Comparison of ENCODE assay signal across 8 cellular contexts in the genomic region with DNA sequence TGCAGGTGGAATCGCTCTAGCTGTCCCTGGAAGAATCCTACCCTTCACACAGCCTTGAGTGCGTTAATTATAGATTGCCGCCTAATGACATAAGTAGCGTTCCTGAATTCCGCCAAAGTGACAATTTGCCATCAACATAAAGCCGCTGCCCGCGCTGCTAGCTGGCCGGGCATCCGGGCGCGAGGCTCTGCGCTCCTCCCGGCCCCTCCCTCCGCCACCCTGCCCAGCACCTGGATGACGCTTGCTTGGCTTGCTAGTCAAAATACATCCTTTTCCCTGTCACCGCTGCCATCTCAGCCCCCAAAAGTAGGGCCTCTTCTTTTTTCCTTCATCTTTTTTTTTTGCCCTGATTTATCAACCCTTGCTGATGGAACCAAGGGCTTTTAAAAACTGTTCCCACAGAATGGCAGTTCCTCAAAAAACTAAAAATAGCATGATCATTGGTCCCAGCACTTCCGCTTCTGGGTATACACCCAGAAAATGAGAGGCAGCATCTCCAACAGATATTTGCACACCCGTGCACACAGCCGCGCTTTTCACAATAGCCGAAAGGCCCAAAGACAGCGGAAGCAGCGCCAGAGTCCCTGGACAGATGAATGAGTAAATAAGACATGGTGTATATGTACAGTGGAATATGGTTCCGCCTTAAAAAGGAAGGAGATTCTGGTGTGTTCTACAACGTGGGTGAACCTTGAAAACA.
DNase-seq lines count a peak whose midpoint lies in the region; TF ChIP-seq lines count a peak whose summit lies in the region.

No MANE protein-coding gene starts in this region.

- H3K4me3 ChIP-seq in HL-60 (replicated peaks; ENCODE audit: insufficient read depth, low read length) (peak overlapping the region; percentile 49), hepatocyte (no peak overlapping the region), spleen (peak overlapping the region in 6 of 8 donors; percentile 15 to 57 (median 22)), foreskin fibroblast (ENCODE audit: low read depth in 1 of 2, low read length in 2 of 2) (no peak overlapping the region)

- peak overlapping the region; percentile 36 for H3K4me2 ChIP-seq in hepatocyte

- peak overlapping the region; percentile 86 for H3K27ac ChIP-seq in HL-60 (replicated peaks)
- H3K27ac ChIP-seq in hepatocyte = peak overlapping the region; percentile 50
- H3K27ac ChIP-seq in spleen = peak overlapping the region in 6 of 8 donors; percentile 27 to 85 (median 77)

- no peaks in the 10 kb centered on the region for H3K9me2 ChIP-seq in hepatocyte (replicated peaks; ENCODE audit: insufficient read depth)

- DNase-seq in HL-60 (ENCODE audit: low read depth in 1 of 2, low spot score in 1 of 2) = peak; percentile 78 to 95
- DNase-seq in SIG-M5 treated with dmso at 0.1 percent for 504 hours (lab: John Stamatoyannopoulos, UW; ENCODE audit: unreplicated experiment) = peak; percentile 86
- no peak for DNase-seq in hepatocyte (ENCODE audit: low spot score)
- DNase-seq in spleen = no peak
- DNase-seq in HuH-7 (ENCODE audit: low spot score) = no peak
- DNase-seq in activated naive CD4-positive, alpha-beta T cell treated with anti-CD3 and anti-CD28 coated beads, Interleukin-2, amount 50 U/mL, for 16 hours = no peak
- DNase-seq in foreskin fibroblast = no peak
- no peak for DNase-seq in NCI-H524 (lab: John Stamatoyannopoulos, UW)

- H3K9me3 ChIP-seq in hepatocyte (ENCODE audit: low read depth) (no peaks in the 10 kb centered on the region), spleen (peaks cover 0 to 15% (median 0%) of the 10 kb centered on the region in 8 donors)

- 93% methylated on average over 26 of the region's 26 CpGs for WGBS in hepatocyte (ENCODE audit: low lambda C conversion rate, missing lambda C conversion rate)
- 52 to 74% (median 62%) methylated on average over 26 of the region's 26 CpGs for WGBS in spleen, 5 donors

- no peaks in the 10 kb centered on the region for H3K36me3 ChIP-seq in hepatocyte (replicated peaks; ENCODE audit: insufficient read depth, low read depth)
- H3K36me3 ChIP-seq in spleen = no peaks in the 10 kb centered on the region

- H3K79me2 ChIP-seq in hepatocyte = no peaks in the 10 kb centered on the region

- no peaks in the 10 kb centered on the region for H3K27me3 ChIP-seq in HL-60 (ENCODE audit: insufficient read depth, poor library complexity, severe bottlenecking)
- H3K27me3 ChIP-seq in hepatocyte = no peaks in the 10 kb centered on the region
- peaks cover 0 to 5% (median 0%) of the 10 kb centered on the region in 7 donors for H3K27me3 ChIP-seq in spleen (replicated peaks in 1 of 7)

- no peak for TF ChIP-seq CTCF in HL-60 (IDR thresholded peaks at IDR 0.05; ENCODE audit: insufficient read depth, low read length)
- TF ChIP-seq CTCF in hepatocyte (IDR thresholded peaks at IDR 0.05; ENCODE audit: poor library complexity) = no peak
- no peak for TF ChIP-seq CTCF in spleen (IDR thresholded peaks at IDR 0.05 in 8 of 11, conservative IDR thresholded peaks at IDR 0.05 in 3 of 11)
- TF ChIP-seq CTCF in foreskin fibroblast (IDR thresholded peaks at IDR 0.05; ENCODE audit: low read depth, low read length) = no peak

- H2AFZ ChIP-seq in hepatocyte = peak overlapping the region; percentile 60

- H4K20me1 ChIP-seq in hepatocyte (ENCODE audit: insufficient read depth, poor library complexity, severe bottlenecking) = no peaks in the 10 kb centered on the region

- intact Hi-C loops in spleen (cut with DNase I; ENCODE audit: low total_unique reads) = no loop called here

- H3K4me1 ChIP-seq in hepatocyte (ENCODE audit: insufficient read depth) = peaks cover 11% of the 10 kb centered on the region
- peaks cover 0 to 31% (median 4%) of the 10 kb centered on the region in 6 donors for H3K4me1 ChIP-seq in spleen

- TF ChIP-seq POLR2A in spleen (IDR thresholded peaks at IDR 0.05) = no peak

Comparison
In these comparisons a context has a peak if more than half of its experiments do, and no peak if none do; other contexts are left out.
1. DNase-seq: peak in HL-60 (2 of 2) and SIG-M5 treated with dmso at 0.1 percent for 504 hours (single experiment); none in hepatocyte (single experiment), spleen (single experiment), HuH-7 (single experiment), activated naive CD4-positive, alpha-beta T cell treated with anti-CD3 and anti-CD28 coated beads, Interleukin-2, amount 50 U/mL, for 16 hours (single experiment), foreskin fibroblast (0 of 2) and NCI-H524 (0 of 2).
2. H3K4me3 ChIP-seq: peak in HL-60 (single experiment) and spleen (6 of 8); none in hepatocyte (single experiment) and foreskin fibroblast (0 of 2).
3. Peak in every context shown above with its lines, with median percentiles within 50 percentile points of each other: H3K27ac ChIP-seq.